ENCODE assay signal across 13 cellular contexts in the genomic region with DNA sequence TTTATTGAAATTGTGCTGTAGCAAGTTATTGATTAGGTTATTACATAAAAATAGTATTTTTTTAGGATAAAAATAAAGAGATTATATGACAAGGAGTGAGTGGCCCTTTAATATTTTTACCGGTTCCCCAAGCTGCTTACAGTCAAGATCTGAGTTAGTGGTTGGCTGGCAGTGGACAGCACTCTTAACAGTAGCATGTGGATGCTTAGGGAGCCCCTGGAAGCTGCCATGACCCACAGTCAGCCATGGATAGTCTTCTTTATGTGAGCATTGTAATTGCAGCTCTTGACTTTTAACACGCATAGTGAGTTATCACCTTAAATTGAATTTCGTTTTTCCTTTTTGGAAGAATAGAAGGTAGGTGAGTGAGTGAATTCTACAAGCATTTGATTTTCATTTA.
"Had no signal": no experiment of that assay in that cellular context is flagged by ENCODE, and none has a peak within 500 bp of the region (broad histone marks: within the 10 kb centered on the region; RNA-seq: fewer than 3 reads in every experiment).

No MANE protein-coding gene starts in this region.

- H3K4me3 ChIP-seq: heart left ventricle, smooth muscle cell, tibial nerve had no signal

- H3K9ac ChIP-seq: parathyroid adenoma had no signal

- H2AFZ ChIP-seq: parathyroid adenoma had no signal

- H3K9me3 ChIP-seq: heart left ventricle, tibial nerve had no signal

- DNase-seq: activated CD4-positive, alpha-beta memory T cell treated with anti-CD3 and anti-CD28 coated beads, Interleukin-2, amount 10 ng/mL, durations not matched to agents 7 days and 5 days; activated gamma-delta T cell; activated T-cell treated with anti-CD3 and anti-CD28 coated beads, Interleukin-2, amount 50 U/mL, for 48 hours; anterior cingulate cortex; foreskin keratinocyte; heart left ventricle; left colon; mesendoderm had no signal

- H3K36me3 ChIP-seq: heart left ventricle, tibial nerve had no signal

- H3K27ac ChIP-seq: foreskin keratinocyte, parathyroid adenoma, tibial nerve, VCaP had no signal

- ATAC-seq: esophagus mucosa, foreskin keratinocyte, left colon had no signal

- H3K4me1 ChIP-seq: foreskin keratinocyte, parathyroid adenoma had no signal

- H3K27me3 ChIP-seq: foreskin keratinocyte, heart left ventricle, tibial nerve had no signal

- H3K4me2 ChIP-seq: smooth muscle cell had no signal
